Comparison of ENCODE assay signal across 15 cellular contexts in genomic region chr12:85147331-85147730, GRCh38.
DNase-seq lines count a peak whose midpoint lies in the region; ATAC-seq, FAIRE-seq and TF ChIP-seq lines count a peak whose summit lies in the region.
"Had no signal": no experiment of that assay in that cellular context is flagged by ENCODE, and none has a peak within 500 bp of the region (broad histone marks: within the 10 kb centered on the region; RNA-seq: fewer than 3 reads in every experiment).

No MANE protein-coding gene starts in this region.

- no peaks in the 10 kb centered on the region for H3K4me1 ChIP-seq in pancreas

- no peaks in the 10 kb centered on the region for H3K36me3 ChIP-seq in pancreas

- no peaks in the 10 kb centered on the region for H3K9me3 ChIP-seq in pancreas

- H3K27me3 ChIP-seq in pancreas, result no peaks in the 10 kb centered on the region

- intact Hi-C loops in pancreas (cut with DNase I), result no loop called here

- H3K27ac ChIP-seq in pancreas, result no peak overlapping the region
- H3K27ac ChIP-seq: HL-60 had no signal

- ATAC-seq in pancreas, result no peak
- ATAC-seq: GM23338 had no signal

- TF ChIP-seq CTCF in pancreas (IDR thresholded peaks at IDR 0.05), result no peak

- 83 to 94% methylated on average over 1 of the region's 1 CpG for WGBS in pancreas, 2 donors

- FAIRE-seq in pancreas (lab: Jason Lieb, UNC) (no peak), RCC 7860 (lab: Jason Lieb, UNC) (no peak)
- FAIRE-seq: GM12892 had no signal

- DNase-seq in NCI-H146 (lab: John Stamatoyannopoulos, UW) (peak; percentile 9), NCI-H146 treated with DMSO at 0.1 percent for 48 hours (lab: John Stamatoyannopoulos, UW; ENCODE audit: unreplicated experiment) (no peak), NCI-H748 (lab: John Stamatoyannopoulos, UW; ENCODE audit: unreplicated experiment) (peak; percentile 16), NCI-H748 treated with DMSO at 0.1 percent for 48 hours (lab: John Stamatoyannopoulos, UW) (no peak), NCI-H69 (lab: John Stamatoyannopoulos, UW) (peak; percentile 39), pancreas (no peak), RCC 7860 (ENCODE audit: low spot score) (no peak)
- DNase-seq: C1 segment of cervical spinal cord; CD4-positive, alpha-beta T cell; DND-41; GDM1; H7 had no signal

- no peak overlapping the region for H3K4me3 ChIP-seq in pancreas
- H3K4me3 ChIP-seq: GM23338 had no signal

Comparison
In these comparisons a context has a peak if more than half of its experiments do, and no peak if none do; other contexts are left out.
1. DNase-seq: peak in NCI-H146 (single experiment), NCI-H748 (single experiment) and NCI-H69 (single experiment); none in NCI-H146 treated with DMSO at 0.1 percent for 48 hours (single experiment), NCI-H748 treated with DMSO at 0.1 percent for 48 hours (single experiment), pancreas (0 of 6) and RCC 7860 (single experiment).